Comparison of ENCODE assay signal across 26 cellular contexts in genomic region chr10:108785011-108785410, GRCh38.
"Had no signal": no experiment of that assay in that cellular context is flagged by ENCODE, and none has a peak within 500 bp of the region (broad histone marks: within the 10 kb centered on the region; RNA-seq: fewer than 3 reads in every experiment).

No MANE protein-coding gene starts in this region.

- H3K27me3 ChIP-seq: stomach, suprapubic skin, testis, thyroid gland, tibial artery, tibial nerve, transverse colon, upper lobe of left lung, upper lobe of right lung, uterus had no signal

- H3K4me1 ChIP-seq: stomach, suprapubic skin, thyroid gland, tibial artery, tibial nerve, transverse colon, upper lobe of left lung, upper lobe of right lung, uterus had no signal

- H3K4me3 ChIP-seq: stomach, suprapubic skin, testis, thoracic aorta, thyroid gland, tibial artery, tibial nerve, transverse colon, upper lobe of left lung, upper lobe of right lung, uterus had no signal

- DNase-seq: stimulated activated CD4-positive, alpha-beta T cell treated with anti-CD3 and anti-CD28 coated beads, Interleukin-2, amount 100 ng/mL, for 48 hours; stimulated activated CD4-positive, alpha-beta T cell treated with anti-CD3 and anti-CD28 coated beads, Interleukin-4, amount 100 ng/mL, for 1 hour; stimulated activated CD4-positive, alpha-beta T cell treated with anti-CD3 and anti-CD28 coated beads, Interleukin-4, amount 100 ng/mL, for 24 hours; stimulated activated CD4-positive, alpha-beta T cell treated with anti-CD3 and anti-CD28 coated beads, Interleukin-4, amount 100 ng/mL, for 4 hours; stimulated activated CD8-positive, alpha-beta memory T cell treated with anti-CD3 and anti-CD28 coated beads, Interleukin-4, amount 100 ng/mL, for 48 hours; stimulated activated naive B cell treated with anti-CD40 and anti-IgM and Interleukin-4, amounts not matched to agents 10 μg/mL and 1 μg/mL and 100 μg/mL, for 72 hours; stimulated activated naive CD4-positive, alpha-beta T cell; stimulated activated naive CD4-positive, alpha-beta T cell treated with Interleukin-2 at 50 U/mL for 16 hours; stimulated activated naive CD8-positive, alpha-beta T cell treated with anti-CD3 and anti-CD28 coated beads, Interleukin-15, amount 100 ng/mL, for 72 hours; stimulated activated naive CD8-positive, alpha-beta T cell treated with anti-CD3 and anti-CD28 coated beads, Interleukin-15, Interleukin-2, amounts not matched to agents 100 U/mL and 50 U/mL, for 24 hours; stomach; substantia nigra; testis; thyroid gland; tibial artery; transverse colon; trophoblast cell; upper lobe of left lung; upper lobe of right lung; uterus had no signal

- FAIRE-seq: urothelium cell line had no signal

- H3K9me3 ChIP-seq: testis, thyroid gland, upper lobe of right lung had no signal

- H3K36me3 ChIP-seq: stomach, suprapubic skin, thoracic aorta, thyroid gland, tibial artery, tibial nerve, transverse colon, upper lobe of left lung, upper lobe of right lung, uterus had no signal

- ATAC-seq: stimulated activated effector memory CD8-positive, alpha-beta T cell treated with anti-CD3 and anti-CD28 coated beads, Interleukin-12 subunit alpha, Interleukin-12 subunit beta, amount 100 ng/mL, for 72 hours; stimulated activated memory B cell treated with anti-CD40 and anti-IgM and Interleukin-4, amounts not matched to agents 10 μg/mL and 1 μg/mL and 100 μg/mL, for 72 hours; stimulated activated naive B cell treated with anti-CD40 and anti-IgM and Interleukin-4, amounts not matched to agents 10 μg/mL and 1 μg/mL and 100 μg/mL, for 72 hours; stimulated activated naive CD8-positive, alpha-beta T cell treated with anti-CD3 and anti-CD28 coated beads, Interleukin-15, amount 100 ng/mL, for 72 hours; stimulated activated naive CD8-positive, alpha-beta T cell treated with anti-CD3 and anti-CD28 coated beads, Interleukin-15, Interleukin-2, amounts not matched to agents 100 U/mL and 50 U/mL, for 24 hours; upper lobe of right lung had no signal

- H3K27ac ChIP-seq: stomach, suprapubic skin, testis, thoracic aorta, thyroid gland, tibial artery, tibial nerve, transverse colon, upper lobe of left lung, upper lobe of right lung, uterus had no signal
